ENCODE assay signal across 8 cellular contexts in genomic region chr2:87338998-87339397, GRCh38.
DNase-seq lines count a peak whose midpoint lies in the region; ATAC-seq, FAIRE-seq and TF ChIP-seq lines count a peak whose summit lies in the region.
"Not testable (repeated sequence)": the region's sequence is repeated elsewhere in the genome, so short reads cannot be mapped to it uniquely, and the experiment has no call there.

No MANE protein-coding gene starts in this region.

- H3K9ac ChIP-seq in KMS-11; endothelial cell of umbilical vein (replicated peaks; ENCODE audit: extremely low read depth, insufficient read depth, low read length): not testable (repeated sequence)

- not testable (repeated sequence) for TF ChIP-seq POLR2A in endothelial cell of umbilical vein (IDR thresholded peaks at IDR 0.05; ENCODE audit: low read depth, low read length)

- not testable (repeated sequence) for H3K27me3 Mint-ChIP-seq in activated naive CD8-positive, alpha-beta T cell treated with anti-CD3 and anti-CD28 coated beads, Interleukin-2, amount 10 ng/mL, durations not matched to agents 7 days and 5 days
- peaks cover 20% of the 10 kb centered on the region for H3K27me3 Mint-ChIP-seq in stimulated activated naive CD8-positive, alpha-beta T cell treated with anti-CD3 and anti-CD28 coated beads, Interleukin-15, amount 100 ng/mL, for 72 hours

- dilution Hi-C loops in endothelial cell of umbilical vein (cut with MboI; ENCODE audit: extremely low pct_ligation_motif_present, low sequenced_read_pairs) = not testable (repeated sequence)

- not testable (repeated sequence) for TF ChIP-seq CTCF in AG10803 (conservative IDR thresholded peaks at IDR 0.05; ENCODE audit: low read length); KMS-11 (conservative IDR thresholded peaks at IDR 0.05; ENCODE audit: low read depth, low read length); endothelial cell of umbilical vein (IDR thresholded peaks at IDR 0.05; ENCODE audit: extremely low read depth in 1 of 2, insufficient read depth in 1 of 2, low read depth in 1 of 2, low read length in 2 of 2); foreskin fibroblast (IDR thresholded peaks at IDR 0.05; ENCODE audit: low read depth, low read length); mucosa of descending colon (IDR thresholded peaks at IDR 0.05)

- H3K4me1 ChIP-seq in KMS-11 (ENCODE audit: low read depth, poor library complexity, severe bottlenecking); endothelial cell of umbilical vein (ENCODE audit: control insufficient read depth, extremely low read depth, insufficient read depth, low read length); mucosa of descending colon (ENCODE audit: low read depth): not testable (repeated sequence)

- not testable (repeated sequence) for H4K20me1 ChIP-seq in KMS-11 (ENCODE audit: insufficient read depth); endothelial cell of umbilical vein (replicated peaks; ENCODE audit: control insufficient read depth, extremely low read depth, insufficient read depth, low read length)

- not testable (repeated sequence) for H3K27ac ChIP-seq in KMS-11; endothelial cell of umbilical vein (ENCODE audit: insufficient read depth, low read depth, low read length)

- DNase-seq in AG10803 (ENCODE audit: low read depth) (peak; percentile 59), RPMI7951 (ENCODE audit: low read depth) (peak; percentile 37), endothelial cell of umbilical vein (ENCODE audit: low read depth, low spot score) (peak; percentile 1), foreskin fibroblast (peak; percentile 3 to 10)
- DNase-seq in activated naive CD8-positive, alpha-beta T cell treated with anti-CD3 and anti-CD28 coated beads, Interleukin-2, amount 10 ng/mL, durations not matched to agents 7 days and 5 days; mucosa of descending colon; stimulated activated naive CD8-positive, alpha-beta T cell treated with anti-CD3 and anti-CD28 coated beads, Interleukin-15, amount 100 ng/mL, for 72 hours: not testable (repeated sequence)

- H3K27ac Mint-ChIP-seq in activated naive CD8-positive, alpha-beta T cell treated with anti-CD3 and anti-CD28 coated beads, Interleukin-2, amount 10 ng/mL, durations not matched to agents 7 days and 5 days; stimulated activated naive CD8-positive, alpha-beta T cell treated with anti-CD3 and anti-CD28 coated beads, Interleukin-15, amount 100 ng/mL, for 72 hours: not testable (repeated sequence)

- peak overlapping the region; percentile 44; the same call in 1 of the 2 replicates for H3K4me2 ChIP-seq in KMS-11
- H3K4me2 ChIP-seq in endothelial cell of umbilical vein (ENCODE audit: insufficient read depth, low read length) = not testable (repeated sequence)

- POLR2A ChIA-PET in activated naive CD8-positive, alpha-beta T cell treated with anti-CD3 and anti-CD28 coated beads, Interleukin-2, amount 10 ng/mL, durations not matched to agents 7 days and 5 days (lab: Charles Lee); endothelial cell of umbilical vein (lab: Charles Lee): not testable (repeated sequence)

- not testable (repeated sequence) for BruUV-seq in endothelial cell of umbilical vein (replicated peaks; lab: Mats Ljungman, UMichigan)

- not testable (repeated sequence) for H3K4me1 Mint-ChIP-seq in activated naive CD8-positive, alpha-beta T cell treated with anti-CD3 and anti-CD28 coated beads, Interleukin-2, amount 10 ng/mL, durations not matched to agents 7 days and 5 days; stimulated activated naive CD8-positive, alpha-beta T cell treated with anti-CD3 and anti-CD28 coated beads, Interleukin-15, amount 100 ng/mL, for 72 hours

- not testable (repeated sequence) for H3K36me3 Mint-ChIP-seq in activated naive CD8-positive, alpha-beta T cell treated with anti-CD3 and anti-CD28 coated beads, Interleukin-2, amount 10 ng/mL, durations not matched to agents 7 days and 5 days

- not testable (repeated sequence) for H3K4me3 ChIP-seq in AG10803 (ENCODE audit: low read length); KMS-11 (IDR thresholded peaks at IDR 0.05; ENCODE audit: insufficient read depth, low read depth, low read length); endothelial cell of umbilical vein (replicated peaks in 1 of 3; ENCODE audit: insufficient read depth in 1 of 3, low read depth in 1 of 3, low read length in 3 of 3); foreskin fibroblast (ENCODE audit: low read depth in 1 of 2, low read length in 2 of 2); mucosa of descending colon

- CTCF ChIA-PET in endothelial cell of umbilical vein (lab: Charles Lee) = not testable (repeated sequence)

- H3K4me3 Mint-ChIP-seq in activated naive CD8-positive, alpha-beta T cell treated with anti-CD3 and anti-CD28 coated beads, Interleukin-2, amount 10 ng/mL, durations not matched to agents 7 days and 5 days; stimulated activated naive CD8-positive, alpha-beta T cell treated with anti-CD3 and anti-CD28 coated beads, Interleukin-15, amount 100 ng/mL, for 72 hours: not testable (repeated sequence)

- not testable (repeated sequence) for H3K36me3 ChIP-seq in KMS-11 (ENCODE audit: insufficient read depth); endothelial cell of umbilical vein (ENCODE audit: control insufficient read depth in 2 of 2, extremely low read depth in 1 of 2, insufficient read depth in 2 of 2, low read length in 2 of 2); mucosa of descending colon (ENCODE audit: low read depth)

- H3K27me3 ChIP-seq in KMS-11 (ENCODE audit: insufficient read depth, low read depth); endothelial cell of umbilical vein (ENCODE audit: control insufficient read depth in 2 of 2, insufficient read depth in 2 of 2, low read length in 2 of 2): not testable (repeated sequence)

- H3K9me3 ChIP-seq in endothelial cell of umbilical vein (replicated peaks; ENCODE audit: control insufficient read depth, insufficient read depth, low read length); mucosa of descending colon: not testable (repeated sequence)

- not testable (repeated sequence) for H2AFZ ChIP-seq in KMS-11 (ENCODE audit: low read depth); endothelial cell of umbilical vein (ENCODE audit: low read depth, low read length)

- not testable (repeated sequence) for H3K9me3 Mint-ChIP-seq in activated naive CD8-positive, alpha-beta T cell treated with anti-CD3 and anti-CD28 coated beads, Interleukin-2, amount 10 ng/mL, durations not matched to agents 7 days and 5 days; stimulated activated naive CD8-positive, alpha-beta T cell treated with anti-CD3 and anti-CD28 coated beads, Interleukin-15, amount 100 ng/mL, for 72 hours

- H3K79me2 ChIP-seq in KMS-11 (ENCODE audit: insufficient read depth, low read depth); endothelial cell of umbilical vein (ENCODE audit: control insufficient read depth, insufficient read depth, low read length): not testable (repeated sequence)

- peak; percentile 50 for ATAC-seq in activated naive CD8-positive, alpha-beta T cell treated with anti-CD3 and anti-CD28 coated beads, Interleukin-2, amount 10 ng/mL, durations not matched to agents 7 days and 5 days (ENCODE audit: low read depth)
- peak; percentile 59 for ATAC-seq in mucosa of descending colon
- peak; percentile 40 for ATAC-seq in stimulated activated naive CD8-positive, alpha-beta T cell treated with anti-CD3 and anti-CD28 coated beads, Interleukin-15, amount 100 ng/mL, for 72 hours

- not testable (repeated sequence) for FAIRE-seq in endothelial cell of umbilical vein (lab: Jason Lieb, UNC)

- not testable (repeated sequence) for H3K9me1 ChIP-seq in endothelial cell of umbilical vein (replicated peaks; ENCODE audit: control insufficient read depth, extremely low read depth, insufficient read depth, low read length)

- intact Hi-C loops in endothelial cell of umbilical vein (cut with micrococcal nuclease); mucosa of descending colon (cut with DNase I, micrococcal nuclease): not testable (repeated sequence)
